10 cellular contexts compared by ENCODE assay signal in genomic region chr2:45889620-45890019, GRCh38.
DNase-seq lines count a peak whose midpoint lies in the region; ATAC-seq, FAIRE-seq and TF ChIP-seq lines count a peak whose summit lies in the region.
"Had no signal": no experiment of that assay in that cellular context is flagged by ENCODE, and none has a peak within 500 bp of the region (broad histone marks: within the 10 kb centered on the region; RNA-seq: fewer than 3 reads in every experiment).

No MANE protein-coding gene starts in this region.

- H3K4me1 ChIP-seq in naive thymus-derived CD4-positive, alpha-beta T cell (ENCODE audit: control insufficient read depth in 2 of 2, insufficient read depth in 2 of 2, low read length in 2 of 2), result peaks cover 0 to 40% of the 10 kb centered on the region in 2 donors
- no peaks in the 10 kb centered on the region for H3K4me1 ChIP-seq in psoas muscle

- CTCF ChIA-PET in naive thymus-derived CD4-positive, alpha-beta T cell (lab: Charles Lee), result interaction anchor here (0.6 to 1.1 kb wide), 2 partner anchors 204 to 245 kb away, joined by 3 read pairs; no protein-coding TSS in a partner anchor

- 83 to 87% (median 87%) methylated on average over 4 of the region's 4 CpGs for WGBS in psoas muscle, 3 donors

- no peak for TF ChIP-seq POLR2A in NB4 (IDR thresholded peaks at IDR 0.05; ENCODE audit: extremely low read depth, insufficient read length)
- no peak for TF ChIP-seq POLR2A in H54 (IDR thresholded peaks at IDR 0.05; ENCODE audit: low read depth, low read length)

- H3K27me3 Mint-ChIP-seq in naive thymus-derived CD4-positive, alpha-beta T cell, result no peaks in the 10 kb centered on the region

- H3K27me3 ChIP-seq in naive thymus-derived CD4-positive, alpha-beta T cell (ENCODE audit: control insufficient read depth in 2 of 2, insufficient read depth in 2 of 2, low read length in 2 of 2), result no peaks in the 10 kb centered on the region
- H3K27me3 ChIP-seq in psoas muscle (ENCODE audit: insufficient read depth in 3 of 3, low read length in 2 of 3), result no peaks in the 10 kb centered on the region

- no peak overlapping the region for H3K27ac ChIP-seq in naive thymus-derived CD4-positive, alpha-beta T cell (ENCODE audit: low read depth, low read length)
- H3K27ac ChIP-seq in psoas muscle, result no peak overlapping the region

- no peak overlapping the region for H3K4me3 ChIP-seq in NB4 (ENCODE audit: low read depth, low read length)
- no peak overlapping the region for H3K4me3 ChIP-seq in naive thymus-derived CD4-positive, alpha-beta T cell (ENCODE audit: low read length)
- no peak overlapping the region for H3K4me3 ChIP-seq in psoas muscle
- H3K4me3 ChIP-seq: GM23338 had no signal

- DNase-seq in NB4 (ENCODE audit: low read depth) (peak; percentile 36), KG1 (lab: John Stamatoyannopoulos, UW) (no peak), H54 (ENCODE audit: insufficient read length, low spot score) (no peak), psoas muscle (no peak)
- no peak for DNase-seq in naive thymus-derived CD4-positive, alpha-beta T cell

- peak overlapping the region in 6 of 10 donors; percentile 29 to 73 (median 62) for H3K4me3 Mint-ChIP-seq in naive thymus-derived CD4-positive, alpha-beta T cell
- H3K4me3 Mint-ChIP-seq: GM23338 had no signal

- TF ChIP-seq CTCF in NB4 (IDR thresholded peaks at IDR 0.05; ENCODE audit: low read depth, low read length), result no peak
- TF ChIP-seq CTCF in psoas muscle (IDR thresholded peaks at IDR 0.05), result no peak

- POLR2A ChIA-PET in naive thymus-derived CD4-positive, alpha-beta T cell (lab: Charles Lee), result interaction anchor here (0.6 to 1.3 kb wide), 4 partner anchors 13 to 1029 kb away, joined by 3 to 4 read pairs (median 3); no protein-coding TSS in a partner anchor

- no peaks in the 10 kb centered on the region for H3K9me3 ChIP-seq in naive thymus-derived CD4-positive, alpha-beta T cell (ENCODE audit: control insufficient read depth in 2 of 3, low read length in 3 of 3)
- H3K9me3 ChIP-seq in psoas muscle, result no peaks in the 10 kb centered on the region

- intact Hi-C loops in naive thymus-derived CD4-positive, alpha-beta T cell (cut with micrococcal nuclease), result loop anchor here in 1 of 2 donors (2.0 kb wide), 1 partner anchor 239 kb away; the partner anchor contains the start of gene PRKCE
- intact Hi-C loops in psoas muscle (cut with DNase I), result no loop called here

- no peak for FAIRE-seq in H54 (lab: Jason Lieb, UNC)
- FAIRE-seq: G401.6 had no signal

- H3K36me3 Mint-ChIP-seq in naive thymus-derived CD4-positive, alpha-beta T cell, result no peaks in the 10 kb centered on the region

- peaks cover 29 to 58% (median 49%) of the 10 kb centered on the region in 7 donors for H3K4me1 Mint-ChIP-seq in naive thymus-derived CD4-positive, alpha-beta T cell

- peak overlapping the region in 8 of 9 donors; percentile 59 to 96 (median 85) for H3K27ac Mint-ChIP-seq in naive thymus-derived CD4-positive, alpha-beta T cell
- H3K27ac Mint-ChIP-seq: GM23338, progenitor cell of endocrine pancreas had no signal

- ATAC-seq in GM18498 (IDR thresholded peaks at IDR 0.05; ENCODE audit: unreplicated experiment) (peak; percentile 59), GM19467 (IDR thresholded peaks at IDR 0.05; ENCODE audit: unreplicated experiment) (peak; percentile 39), psoas muscle (no peak)
- no peak for ATAC-seq in naive thymus-derived CD4-positive, alpha-beta T cell

- H3K36me3 ChIP-seq in naive thymus-derived CD4-positive, alpha-beta T cell (ENCODE audit: control insufficient read depth in 2 of 3, insufficient read depth in 3 of 3, low read length in 3 of 3), result no peaks in the 10 kb centered on the region
- H3K36me3 ChIP-seq in psoas muscle (ENCODE audit: insufficient read depth in 1 of 2, low read depth in 1 of 2), result no peaks in the 10 kb centered on the region

- no peaks in the 10 kb centered on the region for H3K9me3 Mint-ChIP-seq in naive thymus-derived CD4-positive, alpha-beta T cell
- H3K9me3 Mint-ChIP-seq: GM23338 had no signal

Comparison
In these comparisons a context has a peak if more than half of its experiments do, and no peak if none do; other contexts are left out.
1. ATAC-seq: peak in GM18498 (single experiment) and GM19467 (single experiment); none in naive thymus-derived CD4-positive, alpha-beta T cell (single experiment) and psoas muscle (0 of 4).